Comparison of ENCODE assay signal across 24 cellular contexts in the genomic region with DNA sequence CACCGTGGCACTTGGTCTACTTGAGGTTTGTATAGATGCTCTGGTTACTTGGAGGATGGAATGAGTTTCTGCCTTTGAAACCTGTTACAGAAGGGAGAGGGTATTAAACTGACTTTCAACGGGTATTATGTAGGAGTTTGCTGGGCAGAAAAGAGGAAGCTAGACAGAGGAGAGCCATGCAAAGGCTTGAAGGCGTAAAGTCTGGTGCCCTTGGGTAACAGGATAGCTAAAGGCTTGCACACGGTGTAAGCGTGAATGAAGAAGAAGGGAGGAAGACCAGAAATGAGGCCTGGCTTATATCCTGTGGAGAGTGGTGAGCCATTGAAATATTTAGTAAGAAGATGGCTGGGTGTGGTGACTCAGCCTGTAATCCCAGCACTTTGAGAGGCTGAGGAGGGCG.
DNase-seq lines count a peak whose midpoint lies in the region; ATAC-seq and TF ChIP-seq lines count a peak whose summit lies in the region.
"Had no signal": no experiment of that assay in that cellular context is flagged by ENCODE, and none has a peak within 500 bp of the region (broad histone marks: within the 10 kb centered on the region; RNA-seq: fewer than 3 reads in every experiment).

No MANE protein-coding gene starts in this region.

- no peak for TF ChIP-seq CTCF in HL-60 (IDR thresholded peaks at IDR 0.05; ENCODE audit: insufficient read depth, low read length)

- H3K27ac ChIP-seq in HL-60 (replicated peaks): peak overlapping the region; percentile 58
- H3K27ac ChIP-seq in stomach smooth muscle (ENCODE audit: low read length): peak overlapping the region; percentile 75
- H3K27ac ChIP-seq: brain microvascular endothelial cell, foreskin keratinocyte, tibial artery had no signal

- ATAC-seq in central memory CD8-positive, alpha-beta T cell (replicated peaks; ENCODE audit: extremely low read depth, poor library complexity, severe bottlenecking): no peak
- ATAC-seq in GM21447 (IDR thresholded peaks at IDR 0.05; ENCODE audit: unreplicated experiment): no peak
- ATAC-seq: activated CD8-positive, alpha-beta T cell treated with anti-CD3 and anti-CD28 coated beads for 36 hours; foreskin keratinocyte; sciatic nerve; stimulated activated naive B cell treated with anti-CD40 and anti-IgM and Interleukin-4, amounts not matched to agents 10 μg/mL and 1 μg/mL and 100 μg/mL, for 72 hours had no signal

- peaks cover 20 to 21% of the 10 kb centered on the region in 2 donors for H3K36me3 ChIP-seq in stomach smooth muscle (ENCODE audit: control insufficient read depth in 2 of 2, insufficient read depth in 2 of 2, low read length in 2 of 2)

- peaks cover 31% of the 10 kb centered on the region for H3K4me1 ChIP-seq in stomach smooth muscle (ENCODE audit: control insufficient read depth, insufficient read depth, low read length)
- H3K4me1 ChIP-seq: foreskin keratinocyte, tibial artery had no signal

- no peaks in the 10 kb centered on the region for H3K9me3 ChIP-seq in stomach smooth muscle (ENCODE audit: control insufficient read depth in 2 of 2, low read length in 2 of 2)
- H3K9me3 ChIP-seq: tibial artery had no signal

- H3K9me3 Mint-ChIP-seq in central memory CD8-positive, alpha-beta T cell: no peaks in the 10 kb centered on the region
- H3K9me3 Mint-ChIP-seq: activated B cell treated with CpG ODN at 0.5 μM for 24 hours; activated CD8-positive, alpha-beta T cell treated with anti-CD3 and anti-CD28 coated beads for 36 hours; nephron; stimulated activated naive B cell treated with anti-CD40 and anti-IgM and Interleukin-4, amounts not matched to agents 10 μg/mL and 1 μg/mL and 100 μg/mL, for 72 hours had no signal

- H3K4me3 Mint-ChIP-seq in central memory CD8-positive, alpha-beta T cell: no peak overlapping the region
- H3K4me3 Mint-ChIP-seq: activated B cell treated with CpG ODN at 0.5 μM for 24 hours; activated CD8-positive, alpha-beta T cell treated with anti-CD3 and anti-CD28 coated beads for 36 hours; B cell; nephron; stimulated activated naive B cell treated with anti-CD40 and anti-IgM and Interleukin-4, amounts not matched to agents 10 μg/mL and 1 μg/mL and 100 μg/mL, for 72 hours had no signal

- no peaks in the 10 kb centered on the region for H3K27me3 Mint-ChIP-seq in central memory CD8-positive, alpha-beta T cell
- H3K27me3 Mint-ChIP-seq: activated B cell treated with CpG ODN at 0.5 μM for 24 hours; activated CD8-positive, alpha-beta T cell treated with anti-CD3 and anti-CD28 coated beads for 36 hours; B cell; stimulated activated naive B cell treated with anti-CD40 and anti-IgM and Interleukin-4, amounts not matched to agents 10 μg/mL and 1 μg/mL and 100 μg/mL, for 72 hours had no signal

- no peak overlapping the region for H3K9ac ChIP-seq in stomach smooth muscle (ENCODE audit: low read length in 2 of 2)

- peak overlapping the region; percentile 36 for H3K27ac Mint-ChIP-seq in central memory CD8-positive, alpha-beta T cell (ENCODE audit: low read depth)
- H3K27ac Mint-ChIP-seq: activated B cell treated with CpG ODN at 0.5 μM for 24 hours; activated CD8-positive, alpha-beta T cell treated with anti-CD3 and anti-CD28 coated beads for 36 hours; B cell; nephron had no signal

- H3K27me3 ChIP-seq in HL-60 (ENCODE audit: insufficient read depth, poor library complexity, severe bottlenecking) (no peaks in the 10 kb centered on the region), stomach smooth muscle (ENCODE audit: control insufficient read depth in 1 of 2, insufficient read depth in 2 of 2, low read length in 2 of 2) (no peaks in the 10 kb centered on the region)
- H3K27me3 ChIP-seq: brain microvascular endothelial cell, foreskin keratinocyte, tibial artery had no signal

- H3K4me3 ChIP-seq in HL-60 (replicated peaks; ENCODE audit: insufficient read depth, low read length): no peak overlapping the region
- no peak overlapping the region for H3K4me3 ChIP-seq in stomach smooth muscle (ENCODE audit: low read length in 2 of 2)
- H3K4me3 ChIP-seq: tibial artery had no signal

- H3K36me3 Mint-ChIP-seq in central memory CD8-positive, alpha-beta T cell (ENCODE audit: insufficient read depth): peaks cover 41% of the 10 kb centered on the region

- H3K4me1 Mint-ChIP-seq in central memory CD8-positive, alpha-beta T cell: no peaks in the 10 kb centered on the region
- H3K4me1 Mint-ChIP-seq: activated B cell treated with CpG ODN at 0.5 μM for 24 hours, B cell, nephron had no signal

- DNase-seq in HL-60 (ENCODE audit: low read depth in 1 of 2, low spot score in 1 of 2) (peak; percentile 35 to 88), MV-4-11 (lab: John Stamatoyannopoulos, UW) (peak; percentile 99), OCI-M2 (lab: John Stamatoyannopoulos, UW; ENCODE audit: unreplicated experiment) (no peak), activated gamma-delta T cell (lab: John Stamatoyannopoulos, UW) (no peak)
- DNase-seq in central memory CD8-positive, alpha-beta T cell (ENCODE audit: low spot score in 2 of 2): no peak
- DNase-seq: activated B cell treated with CpG ODN at 0.5 μM for 24 hours; activated CD8-positive, alpha-beta T cell treated with anti-CD3 and anti-CD28 coated beads for 36 hours; activated T-cell treated with anti-CD3 and anti-CD28 coated beads, Interleukin-2, amount 50 U/mL, for 48 hours; brain microvascular endothelial cell; cortex of kidney; foreskin keratinocyte; GOT3; kidney; mammary epithelial cell; MM.1S; NCI-H2081; NCI-H446; stimulated activated naive B cell treated with anti-CD40 and anti-IgM and Interleukin-4, amounts not matched to agents 10 μg/mL and 1 μg/mL and 100 μg/mL, for 72 hours; tibial artery had no signal

Comparison
In these comparisons a context has a peak if more than half of its experiments do, and no peak if none do; other contexts are left out.
1. DNase-seq: peak in HL-60 (2 of 2) and MV-4-11 (single experiment); none in central memory CD8-positive, alpha-beta T cell (0 of 2), OCI-M2 (single experiment) and activated gamma-delta T cell (single experiment).